Comparison of ENCODE assay signal across 12 cellular contexts in genomic region chr6:149147939-149148718, GRCh38.
DNase-seq lines count a peak whose midpoint lies in the region; ATAC-seq and TF ChIP-seq lines count a peak whose summit lies in the region.
"Had no signal": no experiment of that assay in that cellular context is flagged by ENCODE, and none has a peak within 500 bp of the region (broad histone marks: within the 10 kb centered on the region; RNA-seq: fewer than 3 reads in every experiment).

No MANE protein-coding gene starts in this region.

- H3K27ac ChIP-seq in left lung (no peak overlapping the region), stomach (no peak overlapping the region)

- H3K4me3 ChIP-seq in GM12865 (ENCODE audit: low read depth, low read length) (no peak overlapping the region), left lung (no peak overlapping the region), stomach (no peak overlapping the region)

- H3K36me3 ChIP-seq in left lung (no peaks in the 10 kb centered on the region), stomach (no peaks in the 10 kb centered on the region)

- H3K27me3 ChIP-seq in left lung (no peaks in the 10 kb centered on the region), stomach (no peaks in the 10 kb centered on the region)

- TF ChIP-seq POLR2A in stomach (IDR thresholded peaks at IDR 0.05) = no peak

- DNase-seq in GM12865 (ENCODE audit: low read depth) (peak; percentile 34), KBM-7 (peak; percentile 47), left lung (no peak), stomach (no peak)
- peak; percentile 49 for DNase-seq in activated T-helper 1 cell treated with anti-CD3 and anti-CD28 coated beads, Interleukin-12 subunit alpha, Interleukin-12 subunit beta, Interleukin-2, Interleukin-4 antibody, amounts not matched to agents 30 ng/mL and 10 ng/mL and 1 ng/mL, durations not matched to agents 14 hours and 24 hours and 36 hours (ENCODE audit: low spot score)
- DNase-seq in natural killer cell treated with Interleukin-12 subunit alpha and Interleukin-12 subunit beta and Interleukin-15 and Interleukin-18, amount 100 ng/mL, for 72 hours (ENCODE audit: low spot score) = no peak
- DNase-seq: activated effector memory CD4-positive, alpha-beta T cell treated with Interleukin-2 at 50 U/mL for 16 hours; hypothalamus; left colon; NCI-H1417 treated with DMSO at 0.1 percent for 48 hours; NCI-H446 had no signal

- peaks cover 40% of the 10 kb centered on the region for H3K9me3 Mint-ChIP-seq in activated T-helper 1 cell treated with anti-CD3 and anti-CD28 coated beads, Interleukin-12 subunit alpha, Interleukin-12 subunit beta, Interleukin-2, Interleukin-4 antibody, amounts not matched to agents 30 ng/mL and 10 ng/mL and 1 ng/mL, durations not matched to agents 14 hours and 24 hours and 36 hours
- peaks cover 9% of the 10 kb centered on the region for H3K9me3 Mint-ChIP-seq in natural killer cell treated with Interleukin-12 subunit alpha and Interleukin-12 subunit beta and Interleukin-15 and Interleukin-18, amount 100 ng/mL, for 72 hours

- H3K4me3 Mint-ChIP-seq in activated T-helper 1 cell treated with anti-CD3 and anti-CD28 coated beads, Interleukin-12 subunit alpha, Interleukin-12 subunit beta, Interleukin-2, Interleukin-4 antibody, amounts not matched to agents 30 ng/mL and 10 ng/mL and 1 ng/mL, durations not matched to agents 14 hours and 24 hours and 36 hours = peak overlapping the region; percentile 34
- H3K4me3 Mint-ChIP-seq in natural killer cell treated with Interleukin-12 subunit alpha and Interleukin-12 subunit beta and Interleukin-15 and Interleukin-18, amount 100 ng/mL, for 72 hours = peak overlapping the region; percentile 81

- no peaks in the 10 kb centered on the region for H3K4me1 ChIP-seq in left lung
- peaks cover 0 to 15% (median 0%) of the 10 kb centered on the region in 4 donors for H3K4me1 ChIP-seq in stomach

- H3K36me3 Mint-ChIP-seq in activated T-helper 1 cell treated with anti-CD3 and anti-CD28 coated beads, Interleukin-12 subunit alpha, Interleukin-12 subunit beta, Interleukin-2, Interleukin-4 antibody, amounts not matched to agents 30 ng/mL and 10 ng/mL and 1 ng/mL, durations not matched to agents 14 hours and 24 hours and 36 hours (ENCODE audit: low read depth) = peaks cover 50% of the 10 kb centered on the region
- H3K36me3 Mint-ChIP-seq in natural killer cell treated with Interleukin-12 subunit alpha and Interleukin-12 subunit beta and Interleukin-15 and Interleukin-18, amount 100 ng/mL, for 72 hours = peaks cover 31% of the 10 kb centered on the region

- peaks cover 89% of the 10 kb centered on the region for H3K4me1 Mint-ChIP-seq in activated T-helper 1 cell treated with anti-CD3 and anti-CD28 coated beads, Interleukin-12 subunit alpha, Interleukin-12 subunit beta, Interleukin-2, Interleukin-4 antibody, amounts not matched to agents 30 ng/mL and 10 ng/mL and 1 ng/mL, durations not matched to agents 14 hours and 24 hours and 36 hours (ENCODE audit: low read depth)
- H3K4me1 Mint-ChIP-seq in natural killer cell treated with Interleukin-12 subunit alpha and Interleukin-12 subunit beta and Interleukin-15 and Interleukin-18, amount 100 ng/mL, for 72 hours (ENCODE audit: low read depth in 2 of 2) = peaks cover 66 to 68% of the 10 kb centered on the region in 2 donors

- H3K9me3 ChIP-seq in left lung = no peaks in the 10 kb centered on the region
- peaks cover 0 to 1% (median 0%) of the 10 kb centered on the region in 4 donors for H3K9me3 ChIP-seq in stomach

- H3K27me3 Mint-ChIP-seq in activated T-helper 1 cell treated with anti-CD3 and anti-CD28 coated beads, Interleukin-12 subunit alpha, Interleukin-12 subunit beta, Interleukin-2, Interleukin-4 antibody, amounts not matched to agents 30 ng/mL and 10 ng/mL and 1 ng/mL, durations not matched to agents 14 hours and 24 hours and 36 hours (ENCODE audit: insufficient read depth) = no peaks in the 10 kb centered on the region
- peaks cover 0 to 2% of the 10 kb centered on the region in 2 donors for H3K27me3 Mint-ChIP-seq in natural killer cell treated with Interleukin-12 subunit alpha and Interleukin-12 subunit beta and Interleukin-15 and Interleukin-18, amount 100 ng/mL, for 72 hours

- ATAC-seq in natural killer cell treated with Interleukin-12 subunit alpha and Interleukin-12 subunit beta and Interleukin-15 and Interleukin-18, amount 100 ng/mL, for 72 hours = peak; percentile 86 to 88
- ATAC-seq in GM21825 (IDR thresholded peaks at IDR 0.05; ENCODE audit: unreplicated experiment) = no peak
- no peak for ATAC-seq in left lung
- ATAC-seq: left colon had no signal

- TF ChIP-seq EP300 in stomach (IDR thresholded peaks at IDR 0.05) = no peak

- H3K27ac Mint-ChIP-seq in activated T-helper 1 cell treated with anti-CD3 and anti-CD28 coated beads, Interleukin-12 subunit alpha, Interleukin-12 subunit beta, Interleukin-2, Interleukin-4 antibody, amounts not matched to agents 30 ng/mL and 10 ng/mL and 1 ng/mL, durations not matched to agents 14 hours and 24 hours and 36 hours = peak overlapping the region; percentile 96
- peak overlapping the region; percentile 91 to 93 for H3K27ac Mint-ChIP-seq in natural killer cell treated with Interleukin-12 subunit alpha and Interleukin-12 subunit beta and Interleukin-15 and Interleukin-18, amount 100 ng/mL, for 72 hours

- in situ Hi-C loops in KBM-7 (cut with MboI; ENCODE audit: low pct_unique_long_range_greater_than_20kb, low sequenced_read_pairs) = no loop called here

- intact Hi-C loops in activated T-helper 1 cell treated with anti-CD3 and anti-CD28 coated beads, Interleukin-12 subunit alpha, Interleukin-12 subunit beta, Interleukin-2, Interleukin-4 antibody, amounts not matched to agents 30 ng/mL and 10 ng/mL and 1 ng/mL, durations not matched to agents 14 hours and 24 hours and 36 hours (cut with micrococcal nuclease) = loop anchor here (1.0 to 2.0 kb wide), 10 partner anchors 8 to 188 kb away; no protein-coding TSS in a partner anchor
- intact Hi-C loops in left lung (cut with DNase I) = no loop called here
- intact Hi-C loops in stomach (cut with DNase I; ENCODE audit: low total_unique reads) = no loop called here

- no peak for TF ChIP-seq CTCF in GM12865 (IDR thresholded peaks at IDR 0.05; ENCODE audit: insufficient read depth, low read depth, low read length, missing control alignments)
- no peak for TF ChIP-seq CTCF in left lung (IDR thresholded peaks at IDR 0.05)
- no peak for TF ChIP-seq CTCF in stomach (IDR thresholded peaks at IDR 0.05)

- 46 to 56% (median 47%) methylated on average over 9 of the region's 9 CpGs for WGBS in stomach, 5 donors

Comparison
In these comparisons a context has a peak if more than half of its experiments do, and no peak if none do; other contexts are left out.
1. DNase-seq: peak in GM12865 (single experiment), KBM-7 (single experiment) and activated T-helper 1 cell treated with anti-CD3 and anti-CD28 coated beads, Interleukin-12 subunit alpha, Interleukin-12 subunit beta, Interleukin-2, Interleukin-4 antibody, amounts not matched to agents 30 ng/mL and 10 ng/mL and 1 ng/mL, durations not matched to agents 14 hours and 24 hours and 36 hours (single experiment); none in natural killer cell treated with Interleukin-12 subunit alpha and Interleukin-12 subunit beta and Interleukin-15 and Interleukin-18, amount 100 ng/mL, for 72 hours (single experiment), left lung (0 of 2) and stomach (single experiment).
2. ATAC-seq: peak in natural killer cell treated with Interleukin-12 subunit alpha and Interleukin-12 subunit beta and Interleukin-15 and Interleukin-18, amount 100 ng/mL, for 72 hours (2 of 2); none in GM21825 (single experiment) and left lung (single experiment).